ENCODE assay signal across 19 cellular contexts in the genomic region with DNA sequence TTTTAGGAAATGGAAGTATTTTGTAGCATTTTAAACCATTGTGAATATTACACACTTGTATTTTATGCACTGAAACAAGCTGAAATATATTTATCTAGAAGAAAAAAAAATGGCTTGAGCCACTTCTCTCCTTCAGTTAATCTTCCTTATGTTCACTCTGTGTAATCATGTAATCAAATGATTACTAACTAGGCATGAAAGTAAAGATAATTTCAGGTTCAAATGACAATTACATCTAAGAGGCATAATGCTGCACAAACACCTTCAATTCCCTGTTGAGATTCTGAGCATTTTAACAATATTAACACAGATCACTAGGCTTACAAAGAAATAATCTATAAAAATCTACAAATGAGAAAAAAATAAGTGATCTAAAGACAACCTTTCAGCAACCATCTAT.
"Had no signal": no experiment of that assay in that cellular context is flagged by ENCODE, and none has a peak within 500 bp of the region (broad histone marks: within the 10 kb centered on the region; RNA-seq: fewer than 3 reads in every experiment).

No MANE protein-coding gene starts in this region.

- H3K9me3 Mint-ChIP-seq: T-cell; T-helper 1 cell treated with Interleukin-12 subunit alpha and Interleukin-12 subunit beta and Interleukin-4 antibody, amounts not matched to agents 30 μg/mL and 1 μg/mL, for 36 hours had no signal

- H3K27ac Mint-ChIP-seq: T-helper 1 cell treated with Interleukin-12 subunit alpha and Interleukin-12 subunit beta and Interleukin-4 antibody, amounts not matched to agents 30 μg/mL and 1 μg/mL, for 36 hours had no signal

- H3K4me2 ChIP-seq: SK-N-SH had no signal

- DNase-seq: KBM-7; NCI-H1092 treated with DMSO at 0.1 percent for 48 hours; NCI-H146; NCI-H1694 treated with DMSO at 0.1 percent for 48 hours; NCI-H1930; NCI-H2081; NCI-H2107; NCI-H2227 treated with DMSO at 0.1 percent for 48 hours; NCI-H524; NCI-H526 treated with DMSO at 0.1 percent for 48 hours; NCI-H748 treated with DMSO at 0.1 percent for 48 hours; NK-92 treated with Interleukin-12 subunit alpha and Interleukin-12 subunit beta, amount 100 ng/mL, for 24 hours; Right ventricle myocardium superior; RPMI8226; SIG-M5; SK-N-SH; SW 1271; T-cell had no signal

- H3K27me3 Mint-ChIP-seq: T-cell had no signal

- ATAC-seq: T-cell had no signal

- H3K9me3 ChIP-seq: SK-N-SH had no signal

- H3K4me3 Mint-ChIP-seq: T-cell; T-helper 1 cell treated with Interleukin-12 subunit alpha and Interleukin-12 subunit beta and Interleukin-4 antibody, amounts not matched to agents 30 μg/mL and 1 μg/mL, for 36 hours had no signal
